In the genomic region with DNA sequence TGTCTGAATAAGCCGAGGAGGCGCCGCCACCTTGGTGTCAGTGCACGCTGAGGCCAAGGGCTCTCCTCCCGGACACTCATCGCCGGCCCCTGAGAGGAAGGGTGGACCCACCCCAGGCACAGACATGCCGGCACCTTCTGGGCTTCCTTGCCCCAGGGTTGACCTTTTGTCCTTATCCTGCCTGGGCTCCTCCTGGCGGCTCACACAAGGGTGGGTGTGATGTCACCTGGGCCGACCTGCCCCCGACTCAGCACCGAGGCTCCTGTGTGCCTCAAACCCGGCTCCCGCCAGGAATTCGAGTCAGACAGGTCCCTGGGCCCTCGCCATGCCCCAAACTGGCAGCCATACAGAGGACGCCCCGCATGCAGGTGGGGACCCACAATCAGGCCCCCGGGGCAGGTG, we compare ENCODE assay signal across 10 cellular contexts. TPM values are rescaled to one million over a fixed set of nuclear protein-coding genes. Genes with fewer than 3 reads are reported as not detected.
"Had no signal": no experiment of that assay in that cellular context is flagged by ENCODE, and none has a peak within 500 bp of the region (broad histone marks: within the 10 kb centered on the region; RNA-seq: fewer than 3 reads in every experiment).

No MANE protein-coding gene starts in this region.

- H3K4me3 ChIP-seq: gastrocnemius medialis, psoas muscle, tibial nerve, vagina had no signal

- H3K36me3 ChIP-seq: gastrocnemius medialis, tibial nerve, vagina had no signal

- H3K4me1 ChIP-seq: psoas muscle had no signal

- H3K9me3 ChIP-seq: gastrocnemius medialis, psoas muscle, tibial nerve, vagina had no signal

- H3K27ac ChIP-seq: gastrocnemius medialis, psoas muscle, tibial nerve, vagina had no signal

- DNase-seq: activated CD4-positive, alpha-beta T cell treated with anti-CD3 and anti-CD28 coated beads, Interleukin-2, amount 50 U/mL, for 1 hour; activated CD4-positive, CD25-positive, alpha-beta regulatory T cell; activated CD8-positive, alpha-beta memory T cell treated with anti-CD3 and anti-CD28 coated beads for 24 hours; activated naive CD4-positive, alpha-beta T cell treated with anti-CD3 and anti-CD28 coated beads for 36 hours; gastrocnemius medialis; mesenchymal stem cell had no signal

- ATAC-seq: gastrocnemius medialis; psoas muscle; stimulated activated memory B cell treated with anti-CD40 and anti-IgM and Interleukin-4, amounts not matched to agents 10 μg/mL and 1 μg/mL and 100 μg/mL, for 72 hours had no signal

- H3K27me3 ChIP-seq: vagina had no signal

RNA-seq across cellular contexts. Expression of a gene that starts 17.7 kb away (rescaled TPM):
- total RNA-seq: activated naive CD4-positive, alpha-beta T cell treated with anti-CD3 and anti-CD28 coated beads for 36 hours; vagina had no signal
